Comparison of ENCODE assay signal across 8 cellular contexts in genomic region chr9:108142504-108143201, GRCh38.
A peak's percentile ranks its signal among the peaks of the same experiment; 100 is the strongest.
DNase-seq lines count a peak whose midpoint lies in the region; ATAC-seq and TF ChIP-seq lines count a peak whose summit lies in the region.

No MANE protein-coding gene starts in this region.

- no peak overlapping the region for H3K4me3 ChIP-seq in BLaER1 treated with 17β-estradiol and CSF1 and Interleukin-3, amounts not matched to agents 10 nM and 100 nM
- no peak overlapping the region for H3K4me3 ChIP-seq in astrocyte of the cerebellum (ENCODE audit: low read depth, low read length)

- H3K27ac ChIP-seq in BLaER1 treated with 17β-estradiol and CSF1 and Interleukin-3, amounts not matched to agents 10 nM and 100 nM: no peak overlapping the region

- peaks cover 8 to 13% (median 12%) of the 10 kb centered on the region in 10 experiments; a peak in 18 of 20 replicates for H3K4me1 ChIP-seq in BLaER1 treated with 17β-estradiol and CSF1 and Interleukin-3, amounts not matched to agents 10 nM and 100 nM

- peak overlapping the region; percentile 25 to 70 (median 52) for H3K4me2 ChIP-seq in BLaER1 treated with 17β-estradiol and CSF1 and Interleukin-3, amounts not matched to agents 10 nM and 100 nM

- H3K9me3 ChIP-seq in BLaER1 treated with 17β-estradiol and CSF1 and Interleukin-3, amounts not matched to agents 10 nM and 100 nM (replicated peaks in 1 of 11): peaks cover 0 to 14% (median 0%) of the 10 kb centered on the region in 11 experiments; a peak in 5 of 22 replicates

- intact Hi-C loops in left cardiac atrium (cut with DNase I) (no loop called here), posterior cingulate gyrus (cut with DNase I) (no loop called here)

- DNase-seq in astrocyte of the cerebellum (ENCODE audit: low read depth) (peak; percentile 94), left cardiac atrium (peak; percentile 87), posterior cingulate gyrus (peak; percentile 37 to 91 (median 50)), DMS79 treated with DMSO at 0.1 percent for 48 hours (lab: John Stamatoyannopoulos, UW) (no peak), T-helper 1 cell (no peak)
- DNase-seq in stimulated activated CD4-positive, alpha-beta T cell treated with anti-CD3 and anti-CD28 coated beads, Interleukin-1b, Interleukin-23, amount 100 ng/mL, for 48 hours: no peak

- H3K36me3 ChIP-seq in BLaER1 treated with 17β-estradiol and CSF1 and Interleukin-3, amounts not matched to agents 10 nM and 100 nM: no peaks in the 10 kb centered on the region

- no peaks in the 10 kb centered on the region for H4K20me1 ChIP-seq in BLaER1 treated with 17β-estradiol and CSF1 and Interleukin-3, amounts not matched to agents 10 nM and 100 nM

- peak; percentile 38 for TF ChIP-seq CTCF in astrocyte of the cerebellum (IDR thresholded peaks at IDR 0.05; ENCODE audit: low read depth, low read length, missing control alignments)

- in situ Hi-C loops in astrocyte of the cerebellum (cut with HindIII; ENCODE audit: low sequenced_read_pairs): no loop called here

- ATAC-seq in left cardiac atrium: peak; percentile 97
- no peak for ATAC-seq in GM18520 (IDR thresholded peaks at IDR 0.05; ENCODE audit: unreplicated experiment)

- H3K27me3 ChIP-seq in BLaER1 treated with 17β-estradiol and CSF1 and Interleukin-3, amounts not matched to agents 10 nM and 100 nM: no peaks in the 10 kb centered on the region

- 0 out of 22 replicates have a peak overlapping the region, but pooled peaks of 1 of the 11 experiments have one; percentile 33 for H3K9ac ChIP-seq in BLaER1 treated with 17β-estradiol and CSF1 and Interleukin-3, amounts not matched to agents 10 nM and 100 nM

Comparison
In these comparisons a context has a peak if more than half of its experiments do, and no peak if none do; other contexts are left out.
1. DNase-seq: peak in astrocyte of the cerebellum (single experiment), left cardiac atrium (single experiment) and posterior cingulate gyrus (10 of 10); none in stimulated activated CD4-positive, alpha-beta T cell treated with anti-CD3 and anti-CD28 coated beads, Interleukin-1b, Interleukin-23, amount 100 ng/mL, for 48 hours (single experiment), DMS79 treated with DMSO at 0.1 percent for 48 hours (single experiment) and T-helper 1 cell (0 of 5).